Comparison of ENCODE assay signal across 10 cellular contexts in genomic region chr10:119252470-119253151, GRCh38. TPM values are rescaled to one million over a fixed set of nuclear protein-coding genes. Genes with fewer than 3 reads are reported as not detected.
DNase-seq lines count a peak whose midpoint lies in the region; ATAC-seq and TF ChIP-seq lines count a peak whose summit lies in the region.
"Had no signal": no experiment of that assay in that cellular context is flagged by ENCODE, and none has a peak within 500 bp of the region (broad histone marks: within the 10 kb centered on the region; RNA-seq: fewer than 3 reads in every experiment).

No MANE protein-coding gene starts in this region.

- TF ChIP-seq POLR2A in esophagus squamous epithelium (IDR thresholded peaks at IDR 0.05) = no peak

- H3K4me3 Mint-ChIP-seq in osteocyte (ENCODE audit: unreplicated experiment) = peak overlapping the region; percentile 6
- H3K4me3 Mint-ChIP-seq: CD8-positive, alpha-beta T cell had no signal

- H3K4me3 ChIP-seq in right atrium auricular region (no peak overlapping the region), esophagus squamous epithelium (no peak overlapping the region)
- H3K4me3 ChIP-seq: mucosa of descending colon had no signal

- H3K4me1 ChIP-seq in right atrium auricular region = peaks cover 0 to 69% of the 10 kb centered on the region in 2 donors
- H3K4me1 ChIP-seq in esophagus squamous epithelium = peaks cover 0 to 79% (median 54%) of the 10 kb centered on the region in 3 donors

- ATAC-seq in left ventricle myocardium superior = no peak
- ATAC-seq in HG03095 (IDR thresholded peaks at IDR 0.05; ENCODE audit: unreplicated experiment) = no peak
- ATAC-seq in GM21423 (IDR thresholded peaks at IDR 0.05; ENCODE audit: unreplicated experiment) = no peak
- ATAC-seq: CD8-positive, alpha-beta T cell had no signal

- H3K27ac ChIP-seq in right atrium auricular region = peak overlapping the region; percentile 85 to 89
- peak overlapping the region; percentile 66 to 87 (median 84) for H3K27ac ChIP-seq in esophagus squamous epithelium

- peak overlapping the region; percentile 99 for H3K27ac Mint-ChIP-seq in osteocyte (ENCODE audit: unreplicated experiment)

- peaks cover 3% of the 10 kb centered on the region for H3K36me3 Mint-ChIP-seq in osteocyte (ENCODE audit: unreplicated experiment)

- TF ChIP-seq CTCF in right atrium auricular region (IDR thresholded peaks at IDR 0.05) (no peak), esophagus squamous epithelium (IDR thresholded peaks at IDR 0.05) (no peak), osteocyte (IDR thresholded peaks at IDR 0.05) (no peak)

- no peak for DNase-seq in right atrium auricular region (ENCODE audit: low spot score)
- no peak for DNase-seq in left ventricle myocardium superior
- no peak for DNase-seq in esophagus squamous epithelium (lab: John Stamatoyannopoulos, UW)
- DNase-seq in osteocyte (ENCODE audit: extremely low spot score, unreplicated experiment) = no peak
- no peak for DNase-seq in AG08395 (ENCODE audit: low spot score)
- DNase-seq in A172 (ENCODE audit: low spot score) = no peak
- DNase-seq: CD8-positive, alpha-beta T cell had no signal

- H3K36me3 ChIP-seq in right atrium auricular region (no peaks in the 10 kb centered on the region), esophagus squamous epithelium (no peaks in the 10 kb centered on the region)

- peaks cover 76% of the 10 kb centered on the region for H3K4me1 Mint-ChIP-seq in osteocyte (ENCODE audit: unreplicated experiment)

- no peaks in the 10 kb centered on the region for H3K9me3 Mint-ChIP-seq in osteocyte (ENCODE audit: unreplicated experiment)
- H3K9me3 Mint-ChIP-seq: CD8-positive, alpha-beta T cell had no signal

- no peaks in the 10 kb centered on the region for H3K9me3 ChIP-seq in right atrium auricular region
- H3K9me3 ChIP-seq in esophagus squamous epithelium = no peaks in the 10 kb centered on the region
- H3K9me3 ChIP-seq: mucosa of descending colon had no signal

- WGBS in esophagus squamous epithelium, 2 donors = 85 to 88% methylated on average over 5 to 10 of the region's 10 CpGs

- H3K27me3 ChIP-seq in right atrium auricular region (no peaks in the 10 kb centered on the region), esophagus squamous epithelium (no peaks in the 10 kb centered on the region)

- intact Hi-C loops in left ventricle myocardium superior (cut with micrococcal nuclease) = no loop called here
- intact Hi-C loops in esophagus squamous epithelium (cut with DNase I) = no loop called here

- no peaks in the 10 kb centered on the region for H3K27me3 Mint-ChIP-seq in osteocyte (ENCODE audit: unreplicated experiment)

RNA-seq across cellular contexts. Expression of gene GRK5, which starts 45.2 kb away (rescaled TPM):
- total RNA-seq in right atrium auricular region (10 to 100 TPM; 19.2 to 53.8 TPM), left ventricle myocardium superior (43.4 TPM), esophagus squamous epithelium (10 to 100 TPM in 1 of 4 donors, 1 to 10 TPM in 3; 2.4 to 18.9 (median 6.3) TPM), osteocyte (43.2 and 45.9 TPM in 2 replicates)
- 12.2 and 13.0 TPM in 2 replicates for total RNA-seq in A172 (2014; rRNA removed; shearing (Covaris generic))
